ENCODE assay signal across 22 cellular contexts in the genomic region with DNA sequence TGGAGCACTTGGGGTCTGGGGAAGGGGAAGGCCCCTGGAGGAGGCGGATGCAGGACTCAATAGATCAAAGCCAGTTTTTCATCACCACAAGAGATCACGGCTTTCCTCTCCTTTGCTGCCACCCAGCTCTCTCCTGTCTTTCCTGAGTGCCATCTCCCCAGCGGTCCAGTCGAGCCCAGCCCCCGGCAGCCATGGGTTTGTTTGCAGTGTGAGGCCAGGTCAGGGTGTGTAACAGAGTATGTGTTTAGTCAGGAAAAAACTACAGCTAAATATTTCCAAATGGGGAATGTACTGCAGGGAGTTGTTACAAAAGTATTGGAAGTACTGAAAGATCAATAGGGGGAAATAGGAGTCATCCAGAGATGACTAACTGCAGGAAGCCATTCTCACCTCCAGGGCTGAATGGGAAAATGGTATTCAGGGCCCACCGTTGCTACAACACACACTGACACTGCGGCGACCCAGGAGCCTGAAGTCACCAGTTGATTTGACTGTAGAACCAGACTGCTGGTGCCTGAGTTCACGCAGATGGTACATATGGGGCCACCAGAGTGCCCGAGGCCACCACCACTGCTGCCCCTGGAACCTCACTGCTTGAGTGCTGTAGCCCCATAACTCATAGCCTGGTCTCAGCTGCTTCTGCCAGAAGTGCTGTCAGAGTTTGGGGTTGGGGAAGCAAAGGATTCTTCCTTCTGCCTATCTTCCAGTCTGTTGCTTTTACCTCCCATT. TPM values are rescaled to one million over a fixed set of nuclear protein-coding genes. Genes with fewer than 3 reads are reported as not detected.
DNase-seq lines count a peak whose midpoint lies in the region; ATAC-seq and TF ChIP-seq lines count a peak whose summit lies in the region.
"Had no signal": no experiment of that assay in that cellular context is flagged by ENCODE, and none has a peak within 500 bp of the region (broad histone marks: within the 10 kb centered on the region; RNA-seq: fewer than 3 reads in every experiment).

No MANE protein-coding gene starts in this region.

- peak; percentile 62 for DNase-seq in ELR (ENCODE audit: low read depth)
- DNase-seq in T1000 (lab: John Stamatoyannopoulos, UW): peak; percentile 13
- no peak for DNase-seq in epithelial cell of prostate (ENCODE audit: low read depth, low spot score)
- DNase-seq in mesendoderm: peak; percentile 48
- no peak for DNase-seq in A172 (ENCODE audit: low spot score)
- DNase-seq in CD14-positive monocyte (ENCODE audit: low spot score): no peak
- no peak for DNase-seq in uterus
- DNase-seq: activated CD4-positive, alpha-beta T cell treated with anti-CD3 and anti-CD28 coated beads for 1 hour; activated CD8-positive, alpha-beta memory T cell treated with anti-CD3 and anti-CD28 coated beads for 24 hours; hypothalamus; mammary epithelial cell; naive B cell; NCI-H1105 treated with DMSO at 0.1 percent for 48 hours; NCI-H2107; NCI-H510A treated with DMSO at 0.1 percent for 48 hours; NK-92 treated with Interleukin-12 subunit alpha and Interleukin-12 subunit beta, amount 100 ng/mL, for 24 hours; posterior cingulate gyrus; stimulated activated CD4-positive, alpha-beta T cell treated with anti-CD3 and anti-CD28 coated beads, Interleukin-1b, Interleukin-23, amount 100 ng/mL, for 48 hours had no signal

- no peaks in the 10 kb centered on the region for H3K79me2 ChIP-seq in mesendoderm (ENCODE audit: control insufficient read depth, insufficient read depth, low read length)

- H3K27me3 ChIP-seq in mesendoderm (ENCODE audit: insufficient read depth, low read length, poor library complexity) (no peaks in the 10 kb centered on the region), uterus (no peaks in the 10 kb centered on the region)

- H3K4me1 Mint-ChIP-seq in CD14-positive monocyte: peaks cover 22% of the 10 kb centered on the region

- no peak overlapping the region for H3K4me3 Mint-ChIP-seq in CD14-positive monocyte
- H3K4me3 Mint-ChIP-seq: activated naive CD8-positive, alpha-beta T cell; naive B cell; stimulated activated memory B cell treated with anti-CD40 and anti-IgM and Interleukin-4, amounts not matched to agents 10 μg/mL and 1 μg/mL and 100 μg/mL, for 72 hours had no signal

- WGBS in mesendoderm (ENCODE audit: extremely low coverage, insufficient coverage, low lambda C conversion rate): no CpG with 5 or more reads among the region's 10 CpGs

- no peaks in the 10 kb centered on the region for H3K9me3 ChIP-seq in uterus

- H4K5ac ChIP-seq in mesendoderm (ENCODE audit: low read length): no peak overlapping the region

- H3K36me3 ChIP-seq in mesendoderm (ENCODE audit: control insufficient read depth, insufficient read depth, low read length) (peaks cover 4% of the 10 kb centered on the region), uterus (no peaks in the 10 kb centered on the region)

- intact Hi-C loops in CD14-positive monocyte (cut with micrococcal nuclease): no loop called here
- intact Hi-C loops in uterus (cut with DNase I; ENCODE audit: low total_unique reads): no loop called here

- H3K18ac ChIP-seq in mesendoderm (ENCODE audit: low read length): no peak overlapping the region

- no peak overlapping the region for H4K8ac ChIP-seq in mesendoderm (ENCODE audit: low read depth, low read length)

- no peaks in the 10 kb centered on the region for H3K79me1 ChIP-seq in mesendoderm (ENCODE audit: low read length)

- H3K27me3 Mint-ChIP-seq in CD14-positive monocyte (ENCODE audit: low read depth in 3 of 3): peaks cover 0 to 5% (median 2%) of the 10 kb centered on the region in 3 donors
- H3K27me3 Mint-ChIP-seq: activated naive CD8-positive, alpha-beta T cell; naive B cell; stimulated activated memory B cell treated with anti-CD40 and anti-IgM and Interleukin-4, amounts not matched to agents 10 μg/mL and 1 μg/mL and 100 μg/mL, for 72 hours had no signal

- no peak overlapping the region for H3K4me2 ChIP-seq in mesendoderm (ENCODE audit: low read length)

- no peak overlapping the region for H3K9ac ChIP-seq in mesendoderm (ENCODE audit: low read length)

- H3K27ac ChIP-seq in epithelial cell of prostate: peak overlapping the region; percentile 56
- H3K27ac ChIP-seq in mesendoderm (ENCODE audit: low read depth, low read length): no peak overlapping the region
- H3K27ac ChIP-seq in uterus: no peak overlapping the region
- H3K27ac ChIP-seq: C4-2B had no signal

- H3K4ac ChIP-seq in mesendoderm (ENCODE audit: low read depth, low read length): no peak overlapping the region

- H3K9me3 Mint-ChIP-seq in CD14-positive monocyte: peaks cover 21 to 37% (median 31%) of the 10 kb centered on the region in 7 donors

- H2BK15ac ChIP-seq in mesendoderm (replicated peaks; ENCODE audit: low read depth): no peak overlapping the region

- peaks cover 2% of the 10 kb centered on the region for H3K4me1 ChIP-seq in mesendoderm (ENCODE audit: control insufficient read depth, low read depth, low read length)
- H3K4me1 ChIP-seq in uterus: no peaks in the 10 kb centered on the region

- TF ChIP-seq POLR2A in uterus (IDR thresholded peaks at IDR 0.05): no peak

- H2AK5ac ChIP-seq in mesendoderm (ENCODE audit: low read length): no peak overlapping the region

- ATAC-seq in GM21390 (IDR thresholded peaks at IDR 0.05; ENCODE audit: unreplicated experiment): no peak
- ATAC-seq: stimulated activated memory B cell treated with anti-CD40 and anti-IgM and Interleukin-4, amounts not matched to agents 10 μg/mL and 1 μg/mL and 100 μg/mL, for 72 hours had no signal

- H3K4me3 ChIP-seq in mesendoderm (ENCODE audit: low read length) (no peak overlapping the region), uterus (no peak overlapping the region)

- no peak overlapping the region for H2BK120ac ChIP-seq in mesendoderm (ENCODE audit: low read depth, low read length)

- no peak overlapping the region for H2BK5ac ChIP-seq in mesendoderm (ENCODE audit: low read length)

- H3K36me3 Mint-ChIP-seq in CD14-positive monocyte: peaks cover 27 to 42% of the 10 kb centered on the region in 2 donors

- peak overlapping the region in 1 of 7 donors; percentile 24 for H3K27ac Mint-ChIP-seq in CD14-positive monocyte
- H3K27ac Mint-ChIP-seq: activated naive CD8-positive, alpha-beta T cell; stimulated activated memory B cell treated with anti-CD40 and anti-IgM and Interleukin-4, amounts not matched to agents 10 μg/mL and 1 μg/mL and 100 μg/mL, for 72 hours had no signal

- TF ChIP-seq CTCF in CD14-positive monocyte (IDR thresholded peaks at IDR 0.05) (no peak), uterus (IDR thresholded peaks at IDR 0.05) (no peak)

- no peak overlapping the region for H3K23ac ChIP-seq in mesendoderm (ENCODE audit: low read length)

- no peak overlapping the region for H3K56ac ChIP-seq in mesendoderm (ENCODE audit: low read length)

RNA-seq across cellular contexts. Expression of a gene that starts 23.6 kb away (rescaled TPM):
- polyA plus RNA-seq in mesendoderm (2013, experiment 1 of 2): 6.7 TPM
- polyA plus RNA-seq in mesendoderm (2013, experiment 2 of 2): 6.7 TPM
- 11.4 and 13.9 TPM in 2 replicates for total RNA-seq in A172 (2014; rRNA removed; shearing (Covaris generic))
- polyA plus RNA-seq in CD14-positive monocyte: 1 to 10 TPM; 1.8 to 3.0 TPM
- total RNA-seq in uterus: 10 to 100 TPM in 3 of 4 donors, 1 to 10 TPM in 1; 9.6 to 19.1 (median 11.4) TPM

RNA-seq across cellular contexts. Expression of a gene that starts 39.6 kb away (rescaled TPM):
- 2,328 TPM for polyA plus RNA-seq in mesendoderm (2013, experiment 1 of 2)
- 2,329 TPM for polyA plus RNA-seq in mesendoderm (2013, experiment 2 of 2)
- total RNA-seq in A172 (2014; rRNA removed; shearing (Covaris generic)): 1,014 and 1,151 TPM in 2 replicates
- 100 to 1,000 TPM; 345 to 421 TPM for polyA plus RNA-seq in CD14-positive monocyte
- 1,000 to 10,000 TPM; 1,557 to 4,762 (median 2,904) TPM for total RNA-seq in uterus

Comparison
In these comparisons a context has a peak if more than half of its experiments do, and no peak if none do; other contexts are left out.
1. DNase-seq: peak in ELR (single experiment), T1000 (single experiment) and mesendoderm (single experiment); none in epithelial cell of prostate (single experiment), A172 (single experiment), CD14-positive monocyte (single experiment) and uterus (0 of 2).